Comparison of ENCODE assay signal across 22 cellular contexts in genomic region chr18:11871501-11871900, GRCh38. TPM values are rescaled to one million over a fixed set of nuclear protein-coding genes. Genes with fewer than 3 reads are reported as not detected.
DNase-seq lines count a peak whose midpoint lies in the region; ATAC-seq and TF ChIP-seq lines count a peak whose summit lies in the region.
"Had no signal": no experiment of that assay in that cellular context is flagged by ENCODE, and none has a peak within 500 bp of the region (broad histone marks: within the 10 kb centered on the region; RNA-seq: fewer than 3 reads in every experiment).

No MANE protein-coding gene starts in this region.

- H3K36me3 Mint-ChIP-seq in effector memory CD8-positive, alpha-beta T cell (ENCODE audit: insufficient read depth) = no peaks in the 10 kb centered on the region
- H3K36me3 Mint-ChIP-seq in Caco-2 (ENCODE audit: insufficient read depth, unreplicated experiment) = peaks cover 9% of the 10 kb centered on the region

- H3K9me3 Mint-ChIP-seq in effector memory CD8-positive, alpha-beta T cell = no peaks in the 10 kb centered on the region
- H3K9me3 Mint-ChIP-seq in Caco-2 (ENCODE audit: unreplicated experiment) = no peaks in the 10 kb centered on the region
- H3K9me3 Mint-ChIP-seq: activated T-cell treated with anti-CD3 and anti-CD28 coated beads, Interleukin-2, amount 50 U/mL, for 4 hours had no signal

- peaks cover 4 to 29% of the 10 kb centered on the region in 2 donors for H3K27me3 Mint-ChIP-seq in effector memory CD8-positive, alpha-beta T cell
- H3K27me3 Mint-ChIP-seq in Caco-2 (ENCODE audit: insufficient read depth, unreplicated experiment) = no peaks in the 10 kb centered on the region
- H3K27me3 Mint-ChIP-seq: progenitor cell of endocrine pancreas had no signal

- peaks cover 4 to 5% of the 10 kb centered on the region in 2 donors for H3K4me1 Mint-ChIP-seq in effector memory CD8-positive, alpha-beta T cell (ENCODE audit: low read depth in 2 of 2)
- H3K4me1 Mint-ChIP-seq in Caco-2 (ENCODE audit: low read depth, unreplicated experiment) = peaks cover 7% of the 10 kb centered on the region

- POLR2A ChIA-PET in Caco-2 (lab: Charles Lee) = interaction anchor here (1.0 kb wide), 1 partner anchor 109 kb away, joined by 3 read pairs; no protein-coding TSS in a partner anchor

- peak overlapping the region in 1 of 2 donors; percentile 22 for H3K4me3 Mint-ChIP-seq in effector memory CD8-positive, alpha-beta T cell
- no peak overlapping the region for H3K4me3 Mint-ChIP-seq in Caco-2 (ENCODE audit: unreplicated experiment)
- H3K4me3 Mint-ChIP-seq: activated T-cell treated with anti-CD3 and anti-CD28 coated beads, Interleukin-2, amount 50 U/mL, for 4 hours; T-helper 17 cell had no signal

- BruUV-seq in Caco-2 (replicated peaks; lab: Mats Ljungman, UMichigan) = no TSS peak

- peak; percentile 38 to 66 for ATAC-seq in activated CD4-positive, CD25-positive, alpha-beta regulatory T cell treated with anti-CD3 and anti-CD28 coated beads, Interleukin-2, amount 50 U/mL, for 24 hours
- ATAC-seq in HG03175 (IDR thresholded peaks at IDR 0.05; ENCODE audit: unreplicated experiment) = peak; percentile 74
- peak; percentile 43 for ATAC-seq in effector memory CD8-positive, alpha-beta T cell (replicated peaks)
- ATAC-seq: activated T-cell treated with anti-CD3 and anti-CD28 coated beads, Interleukin-2, amount 50 U/mL, for 4 hours; T-helper 17 cell had no signal

- no peak for TF ChIP-seq CTCF in Caco-2 (IDR thresholded peaks at IDR 0.05; ENCODE audit: insufficient read depth in 1 of 2, low read depth in 1 of 2, low read length in 1 of 2, severe bottlenecking in 1 of 2, unreplicated experiment in 1 of 2)

- no peak overlapping the region for H3K4me3 ChIP-seq in Caco-2 (ENCODE audit: low read depth, low read length)
- H3K4me3 ChIP-seq: left ventricle myocardium inferior, sigmoid colon, SK-N-MC, thoracic aorta had no signal

- intact Hi-C loops in Caco-2 (cut with micrococcal nuclease; ENCODE audit: unreplicated experiment) = no loop called here

- no peaks in the 10 kb centered on the region for H3K27me3 ChIP-seq in Caco-2 (replicated peaks; ENCODE audit: control insufficient read depth, insufficient read depth, low read length)
- H3K27me3 ChIP-seq: sigmoid colon had no signal

- no peak overlapping the region for H3K27ac Mint-ChIP-seq in effector memory CD8-positive, alpha-beta T cell
- no peak overlapping the region for H3K27ac Mint-ChIP-seq in Caco-2 (ENCODE audit: unreplicated experiment)
- H3K27ac Mint-ChIP-seq: progenitor cell of endocrine pancreas, T-helper 17 cell had no signal

- CTCF ChIA-PET in Caco-2 (lab: Charles Lee) = interaction anchor here (0.8 to 1.8 kb wide), 3 partner anchors 31 to 168 kb away, joined by 3 to 7 read pairs (median 4); no protein-coding TSS in a partner anchor

- H3K9me3 ChIP-seq in Caco-2 = no peaks in the 10 kb centered on the region
- H3K9me3 ChIP-seq: sigmoid colon, thoracic aorta had no signal

- no peaks in the 10 kb centered on the region; the same call in 1 of the 2 replicates for H3K36me3 ChIP-seq in Caco-2 (ENCODE audit: control insufficient read depth, insufficient read depth, low read length)
- H3K36me3 ChIP-seq: left ventricle myocardium inferior, thoracic aorta had no signal

- no peak for DNase-seq in activated CD4-positive, CD25-positive, alpha-beta regulatory T cell treated with anti-CD3 and anti-CD28 coated beads, Interleukin-2, amount 50 U/mL, for 72 hours
- no peak for DNase-seq in effector memory CD8-positive, alpha-beta T cell
- no peak for DNase-seq in Caco-2
- no peak for DNase-seq in H4 (ENCODE audit: low spot score)
- DNase-seq in DMS 273 treated with DMSO at 0.1 percent for 48 hours (lab: John Stamatoyannopoulos, UW) = no peak
- DNase-seq in DMS53 (lab: John Stamatoyannopoulos, UW) = no peak
- DNase-seq: activated CD4-positive, alpha-beta T cell treated with anti-CD3 and anti-CD28 coated beads for 1 hour; activated gamma-delta T cell treated with Interleukin-2 at 50 U/mL for 16 hours; activated T-cell treated with anti-CD3 and anti-CD28 coated beads, Interleukin-2, amount 50 U/mL, for 4 hours; DMS153; Kasumi-1; left ventricle myocardium inferior; MV-4-11; NCI-H146; sigmoid colon; stimulated activated naive CD4-positive, alpha-beta T cell treated with Interleukin-2 at 50 U/mL for 16 hours; T-helper 17 cell had no signal

- H3K4me1 ChIP-seq in Caco-2 = peaks cover 10% of the 10 kb centered on the region; the same call in 1 of the 2 replicates
- H3K4me1 ChIP-seq: left ventricle myocardium inferior, sigmoid colon had no signal

RNA-seq across cellular contexts. Expression of gene CHMP1B, which starts 20.3 kb away (rescaled TPM):
- total RNA-seq in Caco-2 (2022) = 45.2 and 56.5 TPM in 2 replicates
- total RNA-seq in H4 (2014; rRNA removed; shearing (Covaris generic)) = 49.8 and 54.4 TPM in 2 replicates

RNA-seq across cellular contexts. Expression of gene MPPE1, which starts 36.6 kb away (rescaled TPM):
- total RNA-seq in Caco-2 (2022) = 47.4 and 52.6 TPM in 2 replicates
- 9.1 and 21.9 TPM in 2 replicates for total RNA-seq in H4 (2014; rRNA removed; shearing (Covaris generic))
